ENCODE assay signal across 8 cellular contexts in the genomic region with DNA sequence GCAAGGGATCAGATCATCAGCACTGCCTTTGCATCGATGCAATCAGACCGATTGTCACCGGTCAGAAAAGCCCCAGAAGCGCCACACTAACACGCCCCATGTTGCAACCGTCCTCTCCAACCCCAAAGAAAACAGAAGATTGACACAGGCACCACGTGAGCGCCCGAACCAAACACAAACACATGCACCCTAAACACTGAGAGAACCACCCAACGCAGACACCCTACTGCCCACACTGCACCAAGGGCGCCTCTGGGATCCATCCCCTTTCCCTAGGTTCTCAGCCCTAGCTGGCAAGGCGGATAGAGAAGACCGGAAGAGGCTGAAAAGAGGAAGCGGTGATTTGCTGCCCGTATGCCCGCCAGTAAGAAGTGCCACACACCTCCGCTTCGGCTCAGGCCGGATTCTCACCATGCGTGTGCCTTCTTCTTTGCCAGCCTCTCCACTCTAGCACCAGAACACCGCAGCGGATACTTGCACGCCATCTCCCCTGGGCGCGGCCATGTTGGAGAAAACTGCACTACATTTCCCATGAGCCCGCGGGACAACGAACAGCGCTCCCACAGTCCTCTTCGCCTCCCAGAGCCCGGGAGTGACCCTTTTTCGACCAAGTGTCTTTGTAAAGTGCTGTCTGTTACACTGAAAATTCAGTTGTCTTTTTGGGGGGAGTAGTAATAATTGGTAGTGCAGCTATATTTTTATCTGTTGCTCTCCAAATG. TPM values are rescaled to one million over a fixed set of nuclear protein-coding genes. Genes with fewer than 3 reads are reported as not detected.
DNase-seq lines count a peak whose midpoint lies in the region; ATAC-seq and TF ChIP-seq lines count a peak whose summit lies in the region.

A gene with protein sequence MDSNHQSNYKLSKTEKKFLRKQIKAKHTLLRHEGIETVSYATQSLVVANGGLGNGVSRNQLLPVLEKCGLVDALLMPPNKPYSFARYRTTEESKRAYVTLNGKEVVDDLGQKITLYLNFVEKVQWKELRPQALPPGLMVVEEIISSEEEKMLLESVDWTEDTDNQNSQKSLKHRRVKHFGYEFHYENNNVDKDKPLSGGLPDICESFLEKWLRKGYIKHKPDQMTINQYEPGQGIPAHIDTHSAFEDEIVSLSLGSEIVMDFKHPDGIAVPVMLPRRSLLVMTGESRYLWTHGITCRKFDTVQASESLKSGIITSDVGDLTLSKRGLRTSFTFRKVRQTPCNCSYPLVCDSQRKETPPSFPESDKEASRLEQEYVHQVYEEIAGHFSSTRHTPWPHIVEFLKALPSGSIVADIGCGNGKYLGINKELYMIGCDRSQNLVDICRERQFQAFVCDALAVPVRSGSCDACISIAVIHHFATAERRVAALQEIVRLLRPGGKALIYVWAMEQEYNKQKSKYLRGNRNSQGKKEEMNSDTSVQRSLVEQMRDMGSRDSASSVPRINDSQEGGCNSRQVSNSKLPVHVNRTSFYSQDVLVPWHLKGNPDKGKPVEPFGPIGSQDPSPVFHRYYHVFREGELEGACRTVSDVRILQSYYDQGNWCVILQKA (minus strand): TSS at position 517 of the 719 bp plus-strand sequence. CDS start 4,842 bp downstream, outside the sequence.

- intact Hi-C loops in left cardiac atrium (cut with DNase I): loop anchor here in 1 of 2 donors (5.0 kb wide), 1 partner anchor 207 kb away; no protein-coding TSS in a partner anchor
- intact Hi-C loops in psoas muscle (cut with DNase I): loop anchor here in 1 of 2 donors (10.0 kb wide), 1 partner anchor 329 kb away; no protein-coding TSS in a partner anchor

- TF ChIP-seq POLR2A in GM10847 (IDR thresholded peaks at IDR 0.05; ENCODE audit: extremely low read depth, insufficient read length) (peak; percentile 30), NB4 (IDR thresholded peaks at IDR 0.05; ENCODE audit: extremely low read depth, insufficient read length) (no peak)

- peaks cover 30% of the 10 kb centered on the region for H3K4me1 ChIP-seq in psoas muscle
- no peaks in the 10 kb centered on the region for H3K4me1 ChIP-seq in urinary bladder (ENCODE audit: insufficient read depth)

- 0% methylated on average over 32 of the region's 32 CpGs for WGBS in psoas muscle, 3 donors
- under 1% methylated on average over 32 of the region's 32 CpGs for WGBS in urinary bladder

- H3K27me3 ChIP-seq in psoas muscle (ENCODE audit: insufficient read depth in 3 of 3, low read length in 2 of 3): no peaks in the 10 kb centered on the region

- peak within 1 kb of the TSS; percentile 91 for H3K4me3 ChIP-seq in NB4 (ENCODE audit: low read depth, low read length)
- H3K4me3 ChIP-seq in psoas muscle: peak within 1 kb of the TSS; percentile 89
- peak within 1 kb of the TSS; percentile 62 for H3K4me3 ChIP-seq in urinary bladder (ENCODE audit: low read depth, low read length)

- H3K36me3 Mint-ChIP-seq in HFFc6 (ENCODE audit: low read depth): no peaks in the 10 kb centered on the region; the same call in 1 of the 2 replicates
- peaks cover 11% of the 10 kb centered on the region for H3K36me3 Mint-ChIP-seq in activated naive CD8-positive, alpha-beta T cell treated with anti-CD3 and anti-CD28 coated beads, Interleukin-2, amount 50 U/mL, for 24 hours (ENCODE audit: low read depth)

- ATAC-seq in activated naive CD8-positive, alpha-beta T cell treated with anti-CD3 and anti-CD28 coated beads, Interleukin-2, amount 50 U/mL, for 24 hours: peak; percentile 79
- ATAC-seq in left cardiac atrium (peak; percentile 97 to 98), psoas muscle (peak; percentile 90 to 97 (median 92))

- TF ChIP-seq CTCF in HFFc6 (IDR thresholded peaks at IDR 0.05) (no peak), NB4 (IDR thresholded peaks at IDR 0.05; ENCODE audit: low read depth, low read length) (no peak), psoas muscle (IDR thresholded peaks at IDR 0.05) (no peak)

- H3K36me3 ChIP-seq in psoas muscle (ENCODE audit: insufficient read depth in 1 of 2, low read depth in 1 of 2) (peaks cover 0 to 8% of the 10 kb centered on the region in 2 donors), urinary bladder (ENCODE audit: insufficient read depth) (no peaks in the 10 kb centered on the region)

- DNase-seq in HFFc6: peak; percentile 69
- peak; percentile 86 for DNase-seq in NB4 (ENCODE audit: low read depth)
- peak; percentile 72 for DNase-seq in SW480 (ENCODE audit: low spot score)
- DNase-seq in activated naive CD8-positive, alpha-beta T cell treated with anti-CD3 and anti-CD28 coated beads, Interleukin-2, amount 50 U/mL, for 24 hours: peak; percentile 78
- peak; percentile 82 for DNase-seq in left cardiac atrium
- peak; percentile 76 to 87 for DNase-seq in psoas muscle

- H3K27ac Mint-ChIP-seq in HFFc6: peak within 1 kb of the TSS; percentile 94
- H3K27ac Mint-ChIP-seq in activated naive CD8-positive, alpha-beta T cell treated with anti-CD3 and anti-CD28 coated beads, Interleukin-2, amount 50 U/mL, for 24 hours: peak within 1 kb of the TSS; percentile 92

- H3K9me3 ChIP-seq in psoas muscle: no peaks in the 10 kb centered on the region

- peak within 1 kb of the TSS; percentile 94 for H3K27ac ChIP-seq in psoas muscle
- H3K27ac ChIP-seq in urinary bladder (ENCODE audit: low read depth): peak within 1 kb of the TSS; percentile 69

- peak within 1 kb of the TSS; percentile 98 for H3K4me3 Mint-ChIP-seq in HFFc6
- H3K4me3 Mint-ChIP-seq in activated naive CD8-positive, alpha-beta T cell treated with anti-CD3 and anti-CD28 coated beads, Interleukin-2, amount 50 U/mL, for 24 hours: peak within 1 kb of the TSS; percentile 92

- no peaks in the 10 kb centered on the region for H3K27me3 Mint-ChIP-seq in HFFc6 (ENCODE audit: insufficient read depth)
- H3K27me3 Mint-ChIP-seq in activated naive CD8-positive, alpha-beta T cell treated with anti-CD3 and anti-CD28 coated beads, Interleukin-2, amount 50 U/mL, for 24 hours: no peaks in the 10 kb centered on the region

- peaks cover 70% of the 10 kb centered on the region for H3K4me1 Mint-ChIP-seq in HFFc6 (ENCODE audit: low read depth)
- peaks cover 65% of the 10 kb centered on the region for H3K4me1 Mint-ChIP-seq in activated naive CD8-positive, alpha-beta T cell treated with anti-CD3 and anti-CD28 coated beads, Interleukin-2, amount 50 U/mL, for 24 hours

- H3K9me3 Mint-ChIP-seq in HFFc6: no peaks in the 10 kb centered on the region
- no peaks in the 10 kb centered on the region for H3K9me3 Mint-ChIP-seq in activated naive CD8-positive, alpha-beta T cell treated with anti-CD3 and anti-CD28 coated beads, Interleukin-2, amount 50 U/mL, for 24 hours

RNA-seq across cellular contexts. Expression of the gene that starts here (rescaled TPM):
- total RNA-seq in HFFc6 (2021; fragmentation: NEBNext Ultra II Directional; extraction: Animal tissue kit (Norgen Biotek cat#: 25700)): 1 to 10 TPM; 5.6 to 9.6 (median 7.1) TPM
- total RNA-seq in left cardiac atrium (1 to 10 TPM; 6.3 to 6.5 TPM), psoas muscle (10 to 100 TPM in 1 of 4 donors, 1 to 10 TPM in 3; 6.8 to 11.6 (median 8.1) TPM), urinary bladder (11.1 TPM)
- polyA plus RNA-seq in psoas muscle (10 to 100 TPM in 1 of 3 donors, 1 to 10 TPM in 2; 4.2 to 23.8 (median 4.7) TPM), urinary bladder (5.1 TPM)

Comparison
In these comparisons a context has a peak if more than half of its experiments do, and no peak if none do; other contexts are left out.
1. Peak in every context shown above with its lines: DNase-seq, ATAC-seq, H3K4me3 ChIP-seq and H3K27ac ChIP-seq.